In genomic region chr10:126080303-126080825, GRCh38 we compare ENCODE assay signal across 21 cellular contexts.
A peak's percentile ranks its signal among the peaks of the same experiment; 100 is the strongest.
DNase-seq lines count a peak whose midpoint lies in the region; ATAC-seq, FAIRE-seq and TF ChIP-seq lines count a peak whose summit lies in the region.
"Had no signal": no experiment of that assay in that cellular context is flagged by ENCODE, and none has a peak within 500 bp of the region (broad histone marks: within the 10 kb centered on the region; RNA-seq: fewer than 3 reads in every experiment).

No MANE protein-coding gene starts in this region.

- H2AK5ac ChIP-seq in H1 (ENCODE audit: low read depth, low read length) (no peak overlapping the region), mesenchymal stem cell (ENCODE audit: low read length, severe bottlenecking) (no peak overlapping the region), mesendoderm (ENCODE audit: low read length) (no peak overlapping the region)

- no peaks in the 10 kb centered on the region for H4K20me1 ChIP-seq in H1 (replicated peaks in 1 of 2; ENCODE audit: control insufficient read depth in 1 of 2, insufficient read depth in 2 of 2, low read length in 2 of 2)

- H3K4me1 Mint-ChIP-seq in progenitor cell of endocrine pancreas (ENCODE audit: low read depth) = peaks cover 32% of the 10 kb centered on the region
- no peaks in the 10 kb centered on the region for H3K4me1 Mint-ChIP-seq in activated CD4-positive, alpha-beta memory T cell treated with anti-CD3 and anti-CD28 coated beads for 36 hours (ENCODE audit: low read depth)

- peak overlapping the region; percentile 93 for H3K27ac Mint-ChIP-seq in progenitor cell of endocrine pancreas
- H3K27ac Mint-ChIP-seq in activated CD4-positive, alpha-beta memory T cell treated with anti-CD3 and anti-CD28 coated beads for 36 hours = no peak overlapping the region
- H3K27ac Mint-ChIP-seq: CD4-positive, CD25-positive, alpha-beta regulatory T cell had no signal

- no peak overlapping the region for H3K27ac ChIP-seq in H1 (ENCODE audit: low read depth, low read length)
- H3K27ac ChIP-seq in mesenchymal stem cell (ENCODE audit: low read length, poor library complexity, severe bottlenecking) = peak overlapping the region; percentile 67
- H3K27ac ChIP-seq in mesendoderm (ENCODE audit: low read depth, low read length) = no peak overlapping the region

- no peak overlapping the region for H3K9ac ChIP-seq in H1 (replicated peaks in 1 of 4; ENCODE audit: extremely low read depth in 1 of 4, low read depth in 3 of 4, low read length in 3 of 4)
- H3K9ac ChIP-seq in mesenchymal stem cell (ENCODE audit: low read length) = peak overlapping the region; percentile 53
- H3K9ac ChIP-seq in mesendoderm (ENCODE audit: low read length) = no peak overlapping the region

- H3K4ac ChIP-seq in H1 (replicated peaks; ENCODE audit: insufficient read length, low read depth, low read length) (no peak overlapping the region), mesenchymal stem cell (ENCODE audit: low read depth in 1 of 2, low read length in 2 of 2) (no peak overlapping the region), mesendoderm (ENCODE audit: low read depth, low read length) (no peak overlapping the region)

- H4K8ac ChIP-seq in H1 (ENCODE audit: extremely low read depth, insufficient read depth, low read length) (no peak overlapping the region), mesenchymal stem cell (ENCODE audit: low read length) (no peak overlapping the region), mesendoderm (ENCODE audit: low read depth, low read length) (no peak overlapping the region)

- DNase-seq in RCC 7860 (ENCODE audit: low spot score) = peak; percentile 63
- no peak for DNase-seq in H1 (ENCODE audit: low read depth in 1 of 2, low spot score in 2 of 2)
- DNase-seq in mesenchymal stem cell = peak; percentile 55
- no peak for DNase-seq in progenitor cell of endocrine pancreas (ENCODE audit: low spot score, unreplicated experiment)
- DNase-seq in NCI-H226 = no peak
- no peak for DNase-seq in mesendoderm
- DNase-seq in activated CD4-positive, alpha-beta memory T cell treated with anti-CD3 and anti-CD28 coated beads for 36 hours = no peak
- DNase-seq: BE2C; Caco-2; CD4-positive, CD25-positive, alpha-beta regulatory T cell; GF-D8; NCI-H1105 treated with DMSO at 0.1 percent for 48 hours; NCI-H1694; NCI-H2107; NCI-H510A treated with DMSO at 0.1 percent for 48 hours; NCI-H82; RPMI8226; SHP77 treated with DMSO at 0.1 percent for 48 hours had no signal

- H3K36me3 Mint-ChIP-seq in progenitor cell of endocrine pancreas (ENCODE audit: insufficient read depth) = no peaks in the 10 kb centered on the region
- no peaks in the 10 kb centered on the region for H3K36me3 Mint-ChIP-seq in activated CD4-positive, alpha-beta memory T cell treated with anti-CD3 and anti-CD28 coated beads for 36 hours
- H3K36me3 Mint-ChIP-seq: CD4-positive, CD25-positive, alpha-beta regulatory T cell had no signal

- H3K9me3 Mint-ChIP-seq in progenitor cell of endocrine pancreas (ENCODE audit: low read depth) = peaks cover 4% of the 10 kb centered on the region
- H3K9me3 Mint-ChIP-seq in activated CD4-positive, alpha-beta memory T cell treated with anti-CD3 and anti-CD28 coated beads for 36 hours = peaks cover 2% of the 10 kb centered on the region

- no peak for ATAC-seq in GM18519 (IDR thresholded peaks at IDR 0.05; ENCODE audit: low FRiP score, unreplicated experiment)
- ATAC-seq: GM23338 had no signal

- H3K4me1 ChIP-seq in H1 (replicated peaks in 1 of 4; ENCODE audit: control insufficient read depth in 3 of 4, insufficient read depth in 4 of 4, low read length in 3 of 4) = peaks cover 0 to 3% (median 0%) of the 10 kb centered on the region in 4 experiments; a peak in 2 of 7 replicates
- peaks cover 9% of the 10 kb centered on the region for H3K4me1 ChIP-seq in mesenchymal stem cell (ENCODE audit: control insufficient read depth, insufficient read depth, low read depth, low read length)
- no peaks in the 10 kb centered on the region for H3K4me1 ChIP-seq in mesendoderm (ENCODE audit: control insufficient read depth, low read depth, low read length)
- H3K4me1 ChIP-seq: BE2C, Caco-2 had no signal

- H4K91ac ChIP-seq in H1 (replicated peaks; ENCODE audit: insufficient read length, low read length) = no peak overlapping the region
- no peak overlapping the region for H4K91ac ChIP-seq in mesenchymal stem cell (ENCODE audit: low read length)

- H2BK15ac ChIP-seq in H1 (ENCODE audit: low read length) = no peak overlapping the region
- H2BK15ac ChIP-seq in mesenchymal stem cell (ENCODE audit: low read depth, poor library complexity, severe bottlenecking) = peak overlapping the region; percentile 66
- no peak overlapping the region for H2BK15ac ChIP-seq in mesendoderm (replicated peaks; ENCODE audit: low read depth)

- H3K79me2 ChIP-seq in H1 (ENCODE audit: control insufficient read depth in 1 of 2, insufficient read depth in 2 of 2, low read length in 2 of 2) (no peaks in the 10 kb centered on the region), mesendoderm (ENCODE audit: control insufficient read depth, insufficient read depth, low read length) (no peaks in the 10 kb centered on the region)

- no peak for TF ChIP-seq EP300 in H1 (IDR thresholded peaks at IDR 0.05; ENCODE audit: borderline replicate concordance in 1 of 2, low read depth in 2 of 2, low read length in 2 of 2)

- H3K18ac ChIP-seq in H1 (ENCODE audit: extremely low read depth, low read length) = no peak overlapping the region
- peak overlapping the region; percentile 1 to 87 for H3K18ac ChIP-seq in mesenchymal stem cell (ENCODE audit: low read depth in 1 of 2, low read length in 2 of 2)
- no peak overlapping the region for H3K18ac ChIP-seq in mesendoderm (ENCODE audit: low read length)

- CTCF ChIA-PET in H1 (lab: Charles Lee; ENCODE audit: partially characterized antibody) = interaction anchor here (1.1 kb wide), 1 partner anchor 104 kb away, joined by 3 read pairs; no protein-coding TSS in a partner anchor
- CTCF ChIA-PET in activated CD4-positive, alpha-beta memory T cell treated with anti-CD3 and anti-CD28 coated beads for 36 hours (lab: Charles Lee) = no interaction called here

- H3K9me3 ChIP-seq in H1 (ENCODE audit: insufficient read depth in 2 of 2, low read depth in 1 of 2, low read length in 1 of 2) = no peaks in the 10 kb centered on the region
- H3K9me3 ChIP-seq in mesenchymal stem cell (ENCODE audit: control insufficient read depth, low read length) = peaks cover 6% of the 10 kb centered on the region
- H3K9me3 ChIP-seq: BE2C, Caco-2 had no signal

- H2AFZ ChIP-seq in H1 (ENCODE audit: low read length) (0 out of 2 replicates have a peak overlapping the region, but pooled peaks have one; percentile 38), mesenchymal stem cell (ENCODE audit: low read depth, low read length) (no peak overlapping the region)

- H3K4me3 ChIP-seq in H1 (ENCODE audit: extremely low read depth in 1 of 4, insufficient read depth in 2 of 4, low read depth in 3 of 4, low read length in 4 of 4) (no peak overlapping the region), mesenchymal stem cell (ENCODE audit: insufficient read depth in 1 of 2, low read depth in 1 of 2, low read length in 2 of 2) (no peak overlapping the region), mesendoderm (ENCODE audit: low read length) (no peak overlapping the region)
- H3K4me3 ChIP-seq: GM23338 had no signal

- no peak overlapping the region for H2BK20ac ChIP-seq in H1 (ENCODE audit: low read length)

- no peaks in the 10 kb centered on the region for H3K27me3 ChIP-seq in H1 (replicated peaks in 1 of 4; ENCODE audit: control insufficient read depth in 3 of 4, extremely low read depth in 1 of 4, insufficient read depth in 3 of 4, low read length in 3 of 4)
- H3K27me3 ChIP-seq in mesenchymal stem cell (ENCODE audit: control insufficient read depth in 1 of 2, insufficient read depth in 1 of 2, low read length in 2 of 2) = no peaks in the 10 kb centered on the region
- H3K27me3 ChIP-seq in mesendoderm (ENCODE audit: insufficient read depth, low read length, poor library complexity) = no peaks in the 10 kb centered on the region
- H3K27me3 ChIP-seq: BE2C had no signal

- peaks cover 2% of the 10 kb centered on the region; the same call in 1 of the 2 replicates for H3K23me2 ChIP-seq in H1 (ENCODE audit: low read depth, low read length)

- H3K56ac ChIP-seq in H1 (replicated peaks; ENCODE audit: insufficient read length, low read depth, low read length) = no peak overlapping the region
- no peak overlapping the region for H3K56ac ChIP-seq in mesendoderm (ENCODE audit: low read length)

- no peak overlapping the region for H3K23ac ChIP-seq in H1 (ENCODE audit: insufficient read length)
- peak overlapping the region in 1 of 2 experiments; percentile 23 for H3K23ac ChIP-seq in mesenchymal stem cell (ENCODE audit: low read length in 2 of 2)
- H3K23ac ChIP-seq in mesendoderm (ENCODE audit: low read length) = no peak overlapping the region

- H2BK120ac ChIP-seq in H1 (replicated peaks; ENCODE audit: low read depth, low read length) (no peak overlapping the region), mesenchymal stem cell (ENCODE audit: low read depth, low read length) (no peak overlapping the region), mesendoderm (ENCODE audit: low read depth, low read length) (no peak overlapping the region)

- no peak for TF ChIP-seq CTCF in H1 (IDR thresholded peaks at IDR 0.05; ENCODE audit: control extremely low read depth in 1 of 3, insufficient read depth in 1 of 3, low read depth in 1 of 3, low read length in 3 of 3)
- TF ChIP-seq CTCF in progenitor cell of endocrine pancreas (IDR thresholded peaks at IDR 0.05; ENCODE audit: unreplicated experiment) = no peak

- H4K5ac ChIP-seq in H1 (ENCODE audit: insufficient read length, low read depth, low read length) = no peak overlapping the region
- no peak overlapping the region for H4K5ac ChIP-seq in mesendoderm (ENCODE audit: low read length)

- no peaks in the 10 kb centered on the region for H3K27me3 Mint-ChIP-seq in progenitor cell of endocrine pancreas
- peaks cover 2% of the 10 kb centered on the region for H3K27me3 Mint-ChIP-seq in activated CD4-positive, alpha-beta memory T cell treated with anti-CD3 and anti-CD28 coated beads for 36 hours
- H3K27me3 Mint-ChIP-seq: CD4-positive, CD25-positive, alpha-beta regulatory T cell had no signal

- WGBS in H1 (ENCODE audit: extremely low coverage in 1 of 2, insufficient coverage in 1 of 2, insufficient read length in 1 of 2, insufficient replicate concordance in 2 of 2, low coverage in 1 of 2, low lambda C conversion rate in 2 of 2, missing lambda C conversion rate in 1 of 2), 2 experiments = 93% methylated on average over 7 of the region's 7 CpGs; no CpG with 5 or more reads in 1 of the 2 experiments
- WGBS in mesenchymal stem cell = 19% methylated on average over 4 of the region's 7 CpGs
- no CpG with 5 or more reads among the region's 7 CpGs for WGBS in mesendoderm (ENCODE audit: extremely low coverage, insufficient coverage, low lambda C conversion rate)

- FAIRE-seq in RCC 7860 (lab: Jason Lieb, UNC) = no peak
- no peak for FAIRE-seq in H1 (lab: Jason Lieb, UNC)
- FAIRE-seq: A204.1 had no signal

- H3K4me2 ChIP-seq in H1 (ENCODE audit: insufficient read depth in 1 of 2, low read depth in 2 of 2, low read length in 2 of 2) = no peak overlapping the region
- H3K4me2 ChIP-seq in mesenchymal stem cell (ENCODE audit: low read length, poor library complexity, severe bottlenecking) = peak overlapping the region; percentile 2
- no peak overlapping the region for H3K4me2 ChIP-seq in mesendoderm (ENCODE audit: low read length)
- H3K4me2 ChIP-seq: GM23338 had no signal

- intact Hi-C loops in activated CD4-positive, alpha-beta memory T cell treated with anti-CD3 and anti-CD28 coated beads for 36 hours (cut with micrococcal nuclease) = no loop called here

- H3K79me1 ChIP-seq in H1 (ENCODE audit: low read depth, low read length) (no peaks in the 10 kb centered on the region), mesenchymal stem cell (replicated peaks; ENCODE audit: low read length, poor library complexity, severe bottlenecking) (peaks cover 18% of the 10 kb centered on the region), mesendoderm (ENCODE audit: low read length) (no peaks in the 10 kb centered on the region)

- H3K4me3 Mint-ChIP-seq in progenitor cell of endocrine pancreas (ENCODE audit: low read depth) = peak overlapping the region; percentile 43
- H3K4me3 Mint-ChIP-seq in activated CD4-positive, alpha-beta memory T cell treated with anti-CD3 and anti-CD28 coated beads for 36 hours = no peak overlapping the region
- H3K4me3 Mint-ChIP-seq: CD4-positive, CD25-positive, alpha-beta regulatory T cell; GM23338 had no signal

- POLR2A ChIA-PET in H1 (lab: Charles Lee; ENCODE audit: partially characterized antibody) = no interaction called here
- POLR2A ChIA-PET in activated CD4-positive, alpha-beta memory T cell treated with anti-CD3 and anti-CD28 coated beads for 36 hours (lab: Charles Lee) = no interaction called here

- H3K36me3 ChIP-seq in H1 (ENCODE audit: control insufficient read depth in 2 of 4, insufficient read depth in 4 of 4, low read length in 3 of 4) (no peaks in the 10 kb centered on the region), mesenchymal stem cell (ENCODE audit: control insufficient read depth in 1 of 2, insufficient read depth in 2 of 2, low read depth in 1 of 2, low read length in 2 of 2) (peaks cover 15 to 83% of the 10 kb centered on the region in 2 experiments), mesendoderm (ENCODE audit: control insufficient read depth, insufficient read depth, low read length) (no peaks in the 10 kb centered on the region)
- H3K36me3 ChIP-seq: BE2C had no signal

- TF ChIP-seq POLR2A in H1 (IDR thresholded peaks at IDR 0.05; ENCODE audit: control extremely low read depth in 1 of 2, low read depth in 2 of 2, low read length in 2 of 2) = no peak

- no peak for TF ChIP-seq RAD21 in H1 (IDR thresholded peaks at IDR 0.05 in 1 of 2, conservative IDR thresholded peaks at IDR 0.05 in 1 of 2; ENCODE audit: low read depth in 2 of 2, low read length in 2 of 2)

- H2BK12ac ChIP-seq in H1 (ENCODE audit: low read depth, low read length) (no peak overlapping the region), mesenchymal stem cell (ENCODE audit: low read length in 2 of 2) (no peak overlapping the region)

- H2BK5ac ChIP-seq in H1 (ENCODE audit: low read depth, low read length) (no peak overlapping the region), mesenchymal stem cell (ENCODE audit: low read depth, low read length, poor library complexity, severe bottlenecking) (no peak overlapping the region), mesendoderm (ENCODE audit: low read length) (no peak overlapping the region)

- no peak overlapping the region for H3K14ac ChIP-seq in H1 (ENCODE audit: insufficient read length)
- H3K14ac ChIP-seq in mesenchymal stem cell (ENCODE audit: low read length in 2 of 2) = no peak overlapping the region

Comparison
In these comparisons a context has a peak if more than half of its experiments do, and no peak if none do; other contexts are left out.
1. DNase-seq: peak in RCC 7860 (single experiment) and mesenchymal stem cell (single experiment); none in H1 (0 of 2), progenitor cell of endocrine pancreas (single experiment), NCI-H226 (single experiment), mesendoderm (single experiment) and activated CD4-positive, alpha-beta memory T cell treated with anti-CD3 and anti-CD28 coated beads for 36 hours (single experiment).
2. H3K18ac ChIP-seq: peak in mesenchymal stem cell (2 of 2); none in H1 (single experiment) and mesendoderm (single experiment).